Comparison of ENCODE assay signal across 8 cellular contexts in genomic region chr1:18299441-18300338, GRCh38.
A peak's percentile ranks its signal among the peaks of the same experiment; 100 is the strongest.
DNase-seq lines count a peak whose midpoint lies in the region; ATAC-seq and TF ChIP-seq lines count a peak whose summit lies in the region.

No MANE protein-coding gene starts in this region.

- H4K20me1 ChIP-seq in PC-3 (ENCODE audit: low read length): no peaks in the 10 kb centered on the region

- no peak overlapping the region for H2AFZ ChIP-seq in PC-3 (ENCODE audit: low read length)

- H3K36me3 Mint-ChIP-seq in CD4-positive, alpha-beta T cell (ENCODE audit: low read depth): no peaks in the 10 kb centered on the region
- no peaks in the 10 kb centered on the region for H3K36me3 Mint-ChIP-seq in type B pancreatic cell

- no peak overlapping the region for H3K4me3 Mint-ChIP-seq in CD4-positive, alpha-beta T cell
- no peak overlapping the region for H3K4me3 Mint-ChIP-seq in type B pancreatic cell

- H3K4me2 ChIP-seq in PC-3 (ENCODE audit: low read length): no peak overlapping the region

- ATAC-seq in CD4-positive, alpha-beta T cell (ENCODE audit: poor library complexity): no peak
- no peak for ATAC-seq in PC-3

- no peaks in the 10 kb centered on the region for H3K9me3 ChIP-seq in CD4-positive, alpha-beta T cell (ENCODE audit: control insufficient read depth, low read length)
- no peaks in the 10 kb centered on the region for H3K9me3 ChIP-seq in PC-3 (ENCODE audit: low read length)

- POLR2A ChIA-PET in CD4-positive, alpha-beta T cell (lab: Charles Lee): no interaction called here
- POLR2A ChIA-PET in PC-3 (lab: Charles Lee; ENCODE audit: unreplicated experiment): no interaction called here

- CTCF ChIA-PET in CD4-positive, alpha-beta T cell (lab: Charles Lee): no interaction called here
- CTCF ChIA-PET in PC-3 (lab: Charles Lee): no interaction called here

- H3K4me1 Mint-ChIP-seq in CD4-positive, alpha-beta T cell (ENCODE audit: low read depth): no peaks in the 10 kb centered on the region
- no peaks in the 10 kb centered on the region for H3K4me1 Mint-ChIP-seq in type B pancreatic cell (ENCODE audit: unreplicated experiment)

- intact Hi-C loops in CD4-positive, alpha-beta T cell (cut with DNase I, micrococcal nuclease): loop anchor here in 1 of 2 experiments (5.0 kb wide), 1 partner anchor 637 kb away; no protein-coding TSS in a partner anchor
- intact Hi-C loops in PC-3 (cut with micrococcal nuclease): no loop called here

- H3K9ac ChIP-seq in PC-3 (ENCODE audit: low read length): no peak overlapping the region

- no peaks in the 10 kb centered on the region for H3K4me1 ChIP-seq in PC-3 (ENCODE audit: insufficient read depth, low read length)

- no peak for DNase-seq in CD4-positive, alpha-beta T cell
- DNase-seq in GM19240 (ENCODE audit: insufficient read length, low spot score) (peak; percentile 66), PC-3 (peak; percentile 28), fibroblast of pulmonary artery (ENCODE audit: low read depth) (no peak), type B pancreatic cell (ENCODE audit: extremely low spot score, unreplicated experiment) (no peak), GF-D8 (lab: John Stamatoyannopoulos, UW) (no peak), pons (ENCODE audit: low spot score) (no peak), COLO829 (ENCODE audit: low spot score) (no peak)

- H3K4me3 ChIP-seq in PC-3 (ENCODE audit: low read length): no peak overlapping the region
- no peak overlapping the region for H3K4me3 ChIP-seq in fibroblast of pulmonary artery (replicated peaks; ENCODE audit: low read depth, low read length)

- no TSS peak for BruUV-seq in PC-3 (replicated peaks; lab: Mats Ljungman, UMichigan)

- no peaks in the 10 kb centered on the region for H3K36me3 ChIP-seq in PC-3 (ENCODE audit: low read depth, low read length)

- no peak overlapping the region for H3K27ac ChIP-seq in CD4-positive, alpha-beta T cell (ENCODE audit: low read depth, low read length)
- H3K27ac ChIP-seq in PC-3 (ENCODE audit: low read length): no peak overlapping the region

- no peaks in the 10 kb centered on the region for H3F3A ChIP-seq in PC-3 (ENCODE audit: low read length, unreplicated experiment)

- H3K27me3 Mint-ChIP-seq in CD4-positive, alpha-beta T cell: peaks cover 39% of the 10 kb centered on the region
- H3K27me3 Mint-ChIP-seq in type B pancreatic cell: peaks cover 54% of the 10 kb centered on the region

- H3K27me3 ChIP-seq in CD4-positive, alpha-beta T cell (ENCODE audit: control insufficient read depth, insufficient read depth, low read length): peaks cover 24% of the 10 kb centered on the region
- H3K27me3 ChIP-seq in PC-3 (ENCODE audit: low read length): peaks cover 26% of the 10 kb centered on the region

- no peaks in the 10 kb centered on the region for H3K9me2 ChIP-seq in PC-3 (replicated peaks; ENCODE audit: low read length)

- no peak overlapping the region for H3K27ac Mint-ChIP-seq in CD4-positive, alpha-beta T cell
- H3K27ac Mint-ChIP-seq in type B pancreatic cell: no peak overlapping the region

- no peaks in the 10 kb centered on the region for H3K9me3 Mint-ChIP-seq in CD4-positive, alpha-beta T cell
- no peaks in the 10 kb centered on the region for H3K9me3 Mint-ChIP-seq in type B pancreatic cell

- peak; percentile 73 for TF ChIP-seq CTCF in CD4-positive, alpha-beta T cell (IDR thresholded peaks at IDR 0.05)
- TF ChIP-seq CTCF in PC-3 (conservative IDR thresholded peaks at IDR 0.05; ENCODE audit: low read depth, low read length): peak; percentile 68
- peak; percentile 42 for TF ChIP-seq CTCF in fibroblast of pulmonary artery (IDR thresholded peaks at IDR 0.05; ENCODE audit: low read length, missing control alignments)
- TF ChIP-seq CTCF in type B pancreatic cell (conservative IDR thresholded peaks at IDR 0.05): peak; percentile 85

- no peaks in the 10 kb centered on the region for H3K79me2 ChIP-seq in PC-3 (ENCODE audit: low read length)

Comparison
In these comparisons a context has a peak if more than half of its experiments do, and no peak if none do; other contexts are left out.
1. DNase-seq: peak in GM19240 (single experiment) and PC-3 (single experiment); none in CD4-positive, alpha-beta T cell (0 of 10), fibroblast of pulmonary artery (single experiment), type B pancreatic cell (single experiment), GF-D8 (single experiment), pons (single experiment) and COLO829 (single experiment).
2. Peak in every context shown above with its lines, with median percentiles within 50 percentile points of each other: CTCF ChIP-seq.